8 cellular contexts compared by ENCODE assay signal in genomic region chr17:42018339-42018738, GRCh38. TPM values are rescaled to one million over a fixed set of nuclear protein-coding genes. Genes with fewer than 3 reads are reported as not detected.
DNase-seq lines count a peak whose midpoint lies in the region; ATAC-seq, FAIRE-seq and TF ChIP-seq lines count a peak whose summit lies in the region.

No MANE protein-coding gene starts in this region.

- H3K36me3 Mint-ChIP-seq in osteocyte (ENCODE audit: unreplicated experiment) = peaks cover 10% of the 10 kb centered on the region

- peak overlapping the region; percentile 98 to 99 for H3K4me3 ChIP-seq in duodenal mucosa (ENCODE audit: low read depth in 1 of 2, low read length in 2 of 2)

- H3K4me1 Mint-ChIP-seq in osteocyte (ENCODE audit: unreplicated experiment) = peaks cover 50% of the 10 kb centered on the region

- H3K27me3 Mint-ChIP-seq in osteocyte (ENCODE audit: unreplicated experiment) = no peaks in the 10 kb centered on the region

- peak; percentile 70 for DNase-seq in NCI-H82 (lab: John Stamatoyannopoulos, UW)
- no peak for DNase-seq in osteocyte (ENCODE audit: extremely low spot score, unreplicated experiment)
- no peak for DNase-seq in mucosa of gallbladder (ENCODE audit: low spot score)
- no peak for DNase-seq in NCI-H446 treated with DMSO at 0.1 percent for 48 hours (lab: John Stamatoyannopoulos, UW)
- no peak for DNase-seq in RCC 7860 (ENCODE audit: low spot score)

- H3K4me1 ChIP-seq in ES-I3 (ENCODE audit: insufficient read depth, low read length) (peaks cover 8% of the 10 kb centered on the region), duodenal mucosa (ENCODE audit: control insufficient read depth in 1 of 2, insufficient read depth in 2 of 2, low read length in 2 of 2) (peaks cover 31 to 40% of the 10 kb centered on the region in 2 donors)

- ATAC-seq in HG03460 (IDR thresholded peaks at IDR 0.05; ENCODE audit: unreplicated experiment) = no peak

- H3K9me3 Mint-ChIP-seq in osteocyte (ENCODE audit: unreplicated experiment) = peaks cover 3% of the 10 kb centered on the region

- H3K36me3 ChIP-seq in ES-I3 (ENCODE audit: insufficient read depth, low read length) (peaks cover 6% of the 10 kb centered on the region), duodenal mucosa (ENCODE audit: control insufficient read depth in 1 of 2, insufficient read depth in 2 of 2, low read length in 2 of 2) (peaks cover 5 to 13% of the 10 kb centered on the region in 2 donors)

- H3K9ac ChIP-seq in ES-I3 (ENCODE audit: low read depth, low read length) (peak overlapping the region; percentile 93), duodenal mucosa (ENCODE audit: low read depth in 1 of 2, low read length in 2 of 2) (peak overlapping the region; percentile 84 to 99)

- H3K27ac Mint-ChIP-seq in osteocyte (ENCODE audit: unreplicated experiment) = peak overlapping the region; percentile 99

- H3K9me3 ChIP-seq in ES-I3 (ENCODE audit: control insufficient read depth, insufficient read depth, low read length) = no peaks in the 10 kb centered on the region
- no peaks in the 10 kb centered on the region for H3K9me3 ChIP-seq in duodenal mucosa (ENCODE audit: control insufficient read depth in 1 of 2, low read length in 2 of 2)

- no peak for TF ChIP-seq CTCF in osteocyte (IDR thresholded peaks at IDR 0.05)

- H3K4me3 Mint-ChIP-seq in osteocyte (ENCODE audit: unreplicated experiment) = peak overlapping the region; percentile 100

- no peak overlapping the region for H3K27ac ChIP-seq in duodenal mucosa (ENCODE audit: low read depth, low read length)

- H3K27me3 ChIP-seq in duodenal mucosa (ENCODE audit: control insufficient read depth in 1 of 2, insufficient read depth in 2 of 2, low read length in 2 of 2) = no peaks in the 10 kb centered on the region

- no peak for FAIRE-seq in RCC 7860 (lab: Jason Lieb, UNC)

RNA-seq across cellular contexts. Expression of gene DNAJC7, which starts 1.1 kb away (rescaled TPM):
- total RNA-seq in osteocyte (73.9 and 92.8 TPM in 2 replicates), mucosa of gallbladder (69.8 TPM)

RNA-seq across cellular contexts. Expression of gene NKIRAS2, which starts 1.6 kb away (rescaled TPM):
- total RNA-seq in osteocyte (48.9 and 51.3 TPM in 2 replicates), mucosa of gallbladder (31.1 TPM)

RNA-seq across cellular contexts. Expression of gene C17orf113, which starts 32.1 kb away (rescaled TPM):
- total RNA-seq in osteocyte (1.3 and 1.6 TPM in 2 replicates), mucosa of gallbladder (1.6 TPM)

RNA-seq across cellular contexts. Expression of gene CNP, which starts 51.7 kb away (rescaled TPM):
- total RNA-seq in osteocyte (108 and 119 TPM in 2 replicates), mucosa of gallbladder (65.9 TPM)
